ENCODE assay signal across 14 cellular contexts in genomic region chr1:178345238-178345637, GRCh38.
DNase-seq lines count a peak whose midpoint lies in the region; ATAC-seq and TF ChIP-seq lines count a peak whose summit lies in the region.
"Had no signal": no experiment of that assay in that cellular context is flagged by ENCODE, and none has a peak within 500 bp of the region (broad histone marks: within the 10 kb centered on the region; RNA-seq: fewer than 3 reads in every experiment).

No MANE protein-coding gene starts in this region.

- H3K36me3 ChIP-seq in GM23338 (ENCODE audit: insufficient read depth) (no peaks in the 10 kb centered on the region), iPS-20b (ENCODE audit: insufficient read depth, low read depth, low read length) (no peaks in the 10 kb centered on the region), psoas muscle (ENCODE audit: insufficient read depth in 1 of 2, low read depth in 1 of 2) (no peaks in the 10 kb centered on the region)
- H3K36me3 ChIP-seq: neutrophil, WERI-Rb-1 had no signal

- peak overlapping the region; percentile 45 for H3K4me2 ChIP-seq in GM23338

- H3K9me3 Mint-ChIP-seq in GM23338 (no peaks in the 10 kb centered on the region; the same call in 2 of the 3 replicates), MCF 10A (ENCODE audit: unreplicated experiment) (no peaks in the 10 kb centered on the region)
- H3K9me3 Mint-ChIP-seq in activated naive CD8-positive, alpha-beta T cell treated with anti-CD3 and anti-CD28 coated beads for 36 hours = no peaks in the 10 kb centered on the region

- peak overlapping the region; percentile 17 for H3K27ac ChIP-seq in GM23338 (ENCODE audit: low read depth)
- peak overlapping the region; percentile 33 for H3K27ac ChIP-seq in iPS-20b (ENCODE audit: low read length)
- peak overlapping the region; percentile 87 for H3K27ac ChIP-seq in psoas muscle
- H3K27ac ChIP-seq: neutrophil, SK-N-MC, WERI-Rb-1 had no signal

- WGBS in psoas muscle, 3 donors = 40 to 49% (median 41%) methylated on average over 4 of the region's 4 CpGs

- H3K9ac ChIP-seq in iPS-20b (ENCODE audit: low read depth, low read length) = peak overlapping the region; percentile 34; the same call in 1 of the 2 replicates

- TF ChIP-seq CTCF in GM23338 (conservative IDR thresholded peaks at IDR 0.05; ENCODE audit: low read depth in 2 of 2) = no peak
- TF ChIP-seq CTCF in MCF 10A (IDR thresholded peaks at IDR 0.05; ENCODE audit: unreplicated experiment) = no peak
- TF ChIP-seq CTCF in psoas muscle (IDR thresholded peaks at IDR 0.05) = no peak

- H3K4me1 Mint-ChIP-seq in GM23338 = peaks cover 45% of the 10 kb centered on the region
- H3K4me1 Mint-ChIP-seq in MCF 10A (ENCODE audit: insufficient read depth, unreplicated experiment) = peaks cover 36% of the 10 kb centered on the region
- H3K4me1 Mint-ChIP-seq in activated naive CD8-positive, alpha-beta T cell treated with anti-CD3 and anti-CD28 coated beads for 36 hours = no peaks in the 10 kb centered on the region
- H3K4me1 Mint-ChIP-seq: B cell had no signal

- H2AFZ ChIP-seq in GM23338 = no peak overlapping the region

- H3K4me1 ChIP-seq in GM23338 (ENCODE audit: insufficient read depth) = peaks cover 37% of the 10 kb centered on the region
- peaks cover 46% of the 10 kb centered on the region for H3K4me1 ChIP-seq in iPS-20b (ENCODE audit: insufficient read depth, low read length)
- peaks cover 29% of the 10 kb centered on the region for H3K4me1 ChIP-seq in psoas muscle

- POLR2A ChIA-PET in MCF 10A (lab: Yijun Ruan, JAX) = interaction anchor here (0.7 to 3.3 kb wide), 13 partner anchors 8 to 119 kb away, joined by 3 to 18 read pairs (median 7); no protein-coding TSS in a partner anchor

- H3K36me3 Mint-ChIP-seq in GM23338 (ENCODE audit: low read depth) = peaks cover 3% of the 10 kb centered on the region; the same call in 2 of the 3 replicates
- no peaks in the 10 kb centered on the region for H3K36me3 Mint-ChIP-seq in MCF 10A (ENCODE audit: insufficient read depth, unreplicated experiment)
- no peaks in the 10 kb centered on the region for H3K36me3 Mint-ChIP-seq in activated naive CD8-positive, alpha-beta T cell treated with anti-CD3 and anti-CD28 coated beads for 36 hours

- H3K27me3 Mint-ChIP-seq in GM23338 (ENCODE audit: insufficient read depth, low read depth, poor library complexity) (no peaks in the 10 kb centered on the region), MCF 10A (ENCODE audit: insufficient read depth, unreplicated experiment) (no peaks in the 10 kb centered on the region)
- H3K27me3 Mint-ChIP-seq in activated naive CD8-positive, alpha-beta T cell treated with anti-CD3 and anti-CD28 coated beads for 36 hours = peaks cover 7% of the 10 kb centered on the region

- CTCF ChIA-PET in MCF 10A (lab: Yijun Ruan, JAX) = interaction anchor here (0.6 to 9.5 kb wide), 30 partner anchors 8 to 684 kb away, joined by 3 to 90 read pairs (median 4); no protein-coding TSS in a partner anchor

- H3K27ac Mint-ChIP-seq in GM23338 (peak overlapping the region; percentile 91), MCF 10A (ENCODE audit: low read depth, unreplicated experiment) (peak overlapping the region; percentile 90)
- no peak overlapping the region for H3K27ac Mint-ChIP-seq in activated naive CD8-positive, alpha-beta T cell treated with anti-CD3 and anti-CD28 coated beads for 36 hours
- H3K27ac Mint-ChIP-seq: B cell had no signal

- H3K9me3 ChIP-seq in iPS-20b (ENCODE audit: insufficient read depth, low read depth, low read length) = no peaks in the 10 kb centered on the region
- H3K9me3 ChIP-seq in psoas muscle = no peaks in the 10 kb centered on the region
- H3K9me3 ChIP-seq: neutrophil had no signal

- intact Hi-C loops in MCF 10A (cut with micrococcal nuclease) = loop anchor here (2.0 kb wide), 1 partner anchor 34 kb away; no protein-coding TSS in a partner anchor
- intact Hi-C loops in psoas muscle (cut with DNase I) = no loop called here

- H3K27me3 ChIP-seq in GM23338 (ENCODE audit: insufficient read depth) (no peaks in the 10 kb centered on the region), iPS-20b (ENCODE audit: insufficient read depth, low read length) (no peaks in the 10 kb centered on the region), psoas muscle (ENCODE audit: insufficient read depth in 3 of 3, low read length in 2 of 3) (no peaks in the 10 kb centered on the region)
- H3K27me3 ChIP-seq: neutrophil had no signal

- H3K4me3 Mint-ChIP-seq in GM23338 (no peak overlapping the region), MCF 10A (ENCODE audit: unreplicated experiment) (peak overlapping the region; percentile 46)
- H3K4me3 Mint-ChIP-seq in activated naive CD8-positive, alpha-beta T cell treated with anti-CD3 and anti-CD28 coated beads for 36 hours = no peak overlapping the region
- H3K4me3 Mint-ChIP-seq: B cell had no signal

- no peaks in the 10 kb centered on the region for H3F3A ChIP-seq in GM23338 (replicated peaks; ENCODE audit: low read depth)

- H3K4me3 ChIP-seq in GM23338 (peak overlapping the region; percentile 13; the same call in 1 of the 2 replicates), iPS-20b (ENCODE audit: low read length) (peak overlapping the region; percentile 21; the same call in 1 of the 2 replicates), psoas muscle (peak overlapping the region; percentile 20)
- H3K4me3 ChIP-seq: GM12878, SK-N-MC had no signal

- ATAC-seq in GM23338 = no peak
- ATAC-seq in psoas muscle = peak; percentile 67 to 74 (median 68)

- H3K9me2 ChIP-seq in GM23338 (ENCODE audit: insufficient read depth) = no peaks in the 10 kb centered on the region

- BruUV-seq in MCF 10A (replicated peaks; lab: Mats Ljungman, UMichigan) = no TSS peak

- H4K20me1 ChIP-seq in GM23338 (replicated peaks; ENCODE audit: insufficient read depth) = no peaks in the 10 kb centered on the region

- no peak for DNase-seq in GM23338 (ENCODE audit: low spot score)
- peak; percentile 27 for DNase-seq in MCF 10A (ENCODE audit: unreplicated experiment)
- DNase-seq in psoas muscle = no peak
- no peak for DNase-seq in NCI-H2107 (lab: John Stamatoyannopoulos, UW)
- DNase-seq in COLO829 (ENCODE audit: low spot score) = no peak
- no peak for DNase-seq in stimulated activated CD4-positive, alpha-beta T cell treated with anti-CD3 and anti-CD28 coated beads, Interleukin-4, amount 100 ng/mL, for 24 hours
- DNase-seq in activated naive CD8-positive, alpha-beta T cell treated with anti-CD3 and anti-CD28 coated beads for 36 hours = no peak
- DNase-seq: stimulated activated CD4-positive, alpha-beta T cell treated with anti-CD3 and anti-CD28 coated beads, Interleukin-15, amount 100 ng/mL, for 24 hours; WERI-Rb-1 had no signal

- peaks cover 61% of the 10 kb centered on the region for H3K79me2 ChIP-seq in GM23338 (replicated peaks; ENCODE audit: insufficient read depth)

Comparison
In these comparisons a context has a peak if more than half of its experiments do, and no peak if none do; other contexts are left out.
1. H3K27ac ChIP-seq: peak in every context shown above with its lines; median percentile 87 in psoas muscle; 33 in iPS-20b; 17 in GM23338.